Comparison of ENCODE assay signal across 22 cellular contexts in genomic region chr3:64456674-64457073, GRCh38.
DNase-seq lines count a peak whose midpoint lies in the region; FAIRE-seq and TF ChIP-seq lines count a peak whose summit lies in the region.
"Had no signal": no experiment of that assay in that cellular context is flagged by ENCODE, and none has a peak within 500 bp of the region (broad histone marks: within the 10 kb centered on the region; RNA-seq: fewer than 3 reads in every experiment).

No MANE protein-coding gene starts in this region.

- H3K4me3 Mint-ChIP-seq in astrocyte (ENCODE audit: unreplicated experiment) = no peak overlapping the region

- H3K4me1 Mint-ChIP-seq in astrocyte (ENCODE audit: low read depth, unreplicated experiment) = peaks cover 29% of the 10 kb centered on the region

- H3K79me2 ChIP-seq in astrocyte (ENCODE audit: insufficient read depth, low read length) = no peaks in the 10 kb centered on the region

- H3K27me3 Mint-ChIP-seq in astrocyte (ENCODE audit: low read depth, unreplicated experiment) = no peaks in the 10 kb centered on the region

- H3K4me3 ChIP-seq in BLaER1 treated with 17β-estradiol and CSF1 and Interleukin-3, amounts not matched to agents 10 nM and 100 nM = no peak overlapping the region
- H3K4me3 ChIP-seq in HUES48 (ENCODE audit: low read depth, low read length) = no peak overlapping the region
- H3K4me3 ChIP-seq in astrocyte (ENCODE audit: insufficient read depth, low read depth, low read length) = no peak overlapping the region

- peak overlapping the region; percentile 22 for H3K27ac Mint-ChIP-seq in astrocyte (ENCODE audit: unreplicated experiment)

- intact Hi-C loops in head of caudate nucleus (cut with DNase I) = no loop called here

- H4K20me1 ChIP-seq in BLaER1 treated with 17β-estradiol and CSF1 and Interleukin-3, amounts not matched to agents 10 nM and 100 nM = no peaks in the 10 kb centered on the region
- H4K20me1 ChIP-seq in astrocyte (ENCODE audit: insufficient read depth, low read length) = no peaks in the 10 kb centered on the region

- no peak overlapping the region for H3K9ac ChIP-seq in BLaER1 treated with 17β-estradiol and CSF1 and Interleukin-3, amounts not matched to agents 10 nM and 100 nM
- H3K9ac ChIP-seq in HUES48 (ENCODE audit: low read depth, low read length) (no peak overlapping the region), astrocyte (ENCODE audit: low read length) (no peak overlapping the region)

- H3K27ac ChIP-seq in BLaER1 treated with 17β-estradiol and CSF1 and Interleukin-3, amounts not matched to agents 10 nM and 100 nM = no peak overlapping the region
- H3K27ac ChIP-seq in HUES48 (ENCODE audit: low read depth, low read length) (peak overlapping the region; percentile 34), astrocyte (ENCODE audit: low read depth, low read length) (no peak overlapping the region)
- H3K27ac ChIP-seq: C4-2B, HL-60, RWPE1 had no signal

- H2AFZ ChIP-seq in astrocyte (ENCODE audit: low read depth, low read length) = no peak overlapping the region

- no peaks in the 10 kb centered on the region for H3K9me3 Mint-ChIP-seq in astrocyte (ENCODE audit: unreplicated experiment)

- H3K4me1 ChIP-seq in BLaER1 treated with 17β-estradiol and CSF1 and Interleukin-3, amounts not matched to agents 10 nM and 100 nM = peaks cover 13 to 69% (median 41%) of the 10 kb centered on the region in 10 experiments
- H3K4me1 ChIP-seq in HUES48 (ENCODE audit: control insufficient read depth, insufficient read depth, low read length) = peaks cover 15% of the 10 kb centered on the region
- H3K4me1 ChIP-seq in astrocyte (ENCODE audit: insufficient read depth, low read length) = peaks cover 29% of the 10 kb centered on the region

- no peak for DNase-seq in astrocyte (ENCODE audit: low read depth)
- DNase-seq in islet precursor cell = peak; percentile 58
- no peak for DNase-seq in NCI-H446 treated with DMSO at 0.1 percent for 48 hours (lab: John Stamatoyannopoulos, UW)
- DNase-seq in superior temporal gyrus (ENCODE audit: extremely low spot score) = no peak
- no peak for DNase-seq in head of caudate nucleus
- no peak for DNase-seq in amygdala (lab: John Stamatoyannopoulos, UW)
- DNase-seq: COR-L47, DMS 273 treated with DMSO at 0.1 percent for 48 hours, GDM1, HCEC 1CT, IMR-90, NCI-H1417 treated with DMSO at 0.1 percent for 48 hours, NCI-H1930, NCI-H2171 treated with DMSO at 0.1 percent for 48 hours, NCI-H510A, NCI-H774, PC-3 had no signal

- no peaks in the 10 kb centered on the region for H3K9me3 ChIP-seq in BLaER1 treated with 17β-estradiol and CSF1 and Interleukin-3, amounts not matched to agents 10 nM and 100 nM (replicated peaks in 1 of 11)
- H3K9me3 ChIP-seq in HUES48 (ENCODE audit: control insufficient read depth, insufficient read depth, low read length) = no peaks in the 10 kb centered on the region
- H3K9me3 ChIP-seq in astrocyte (ENCODE audit: insufficient read depth, low read depth, low read length) = no peaks in the 10 kb centered on the region

- no peaks in the 10 kb centered on the region for H3K36me3 ChIP-seq in BLaER1 treated with 17β-estradiol and CSF1 and Interleukin-3, amounts not matched to agents 10 nM and 100 nM
- H3K36me3 ChIP-seq in HUES48 (ENCODE audit: control insufficient read depth, insufficient read depth, low read length) (no peaks in the 10 kb centered on the region), astrocyte (ENCODE audit: insufficient read depth, low read length) (no peaks in the 10 kb centered on the region)

- TF ChIP-seq CTCF in astrocyte (IDR thresholded peaks at IDR 0.05; ENCODE audit: insufficient read depth, low read depth, low read length) = no peak

- no peak for FAIRE-seq in astrocyte (lab: Jason Lieb, UNC)

- H3K36me3 Mint-ChIP-seq in astrocyte (ENCODE audit: low read depth, unreplicated experiment) = peaks cover 9% of the 10 kb centered on the region

- no peaks in the 10 kb centered on the region for H3K27me3 ChIP-seq in BLaER1 treated with 17β-estradiol and CSF1 and Interleukin-3, amounts not matched to agents 10 nM and 100 nM
- no peaks in the 10 kb centered on the region for H3K27me3 ChIP-seq in HUES48 (ENCODE audit: control insufficient read depth, insufficient read depth, low read length)
- H3K27me3 ChIP-seq in astrocyte (ENCODE audit: insufficient read depth, low read length) = peaks cover 7% of the 10 kb centered on the region

- peak overlapping the region in 9 of 11 experiments; percentile 18 to 80 (median 35); a peak in 18 of 22 replicates for H3K4me2 ChIP-seq in BLaER1 treated with 17β-estradiol and CSF1 and Interleukin-3, amounts not matched to agents 10 nM and 100 nM
- H3K4me2 ChIP-seq in astrocyte (ENCODE audit: low read length) = no peak overlapping the region
